In genomic region chr4:88158360-88159136, GRCh38 we compare ENCODE assay signal across 1 cellular context.
TF ChIP-seq lines count a peak whose summit lies in the region.

Gene ABCG2 (minus strand): TSS chr4:88158639. CDS start chr4:88139995, 18,644 bp downstream.

TF ChIP-seq in H1, 55 proteins besides CTCF, POLR2A, EP300 and RAD21:
- TF ChIP-seq CREB1 (IDR thresholded peaks at IDR 0.05) (no peak), CHD2 (IDR thresholded peaks at IDR 0.05; ENCODE audit: low read length) (no peak), ATF2 (IDR thresholded peaks at IDR 0.05; ENCODE audit: low read length) (no peak), BACH1 (IDR thresholded peaks at IDR 0.05; ENCODE audit: low read length) (no peak), SAP30 (IDR thresholded peaks at IDR 0.05; ENCODE audit: insufficient read depth, insufficient replicate concordance, low read length) (no peak), E2F6 (IDR thresholded peaks at IDR 0.05) (0 out of 2 replicates have a peak, but pooled peaks have one; percentile 58), CBX8 (IDR thresholded peaks at IDR 0.05; ENCODE audit: borderline replicate concordance, low read depth, low read length) (no peak), POU5F1 (IDR thresholded peaks at IDR 0.05; ENCODE audit: low read depth, low read length) (no peak), NRF1 (IDR thresholded peaks at IDR 0.05; ENCODE audit: low read depth, low read length) (no peak), SRF (IDR thresholded peaks at IDR 0.05; ENCODE audit: low read depth, low read length) (no peak), GTF2F1 (IDR thresholded peaks at IDR 0.05; ENCODE audit: borderline replicate concordance, low read depth, low read length) (no peak), SIN3A (conservative IDR thresholded peaks at IDR 0.05 in 1 of 2, IDR thresholded peaks at IDR 0.05 in 1 of 2; ENCODE audit: low read depth in 1 of 2, low read length in 2 of 2) (peak in 1 of 2 experiments; percentile 39; a peak in 1 of 4 replicates), RFX5 (IDR thresholded peaks at IDR 0.05; ENCODE audit: borderline replicate concordance, low read depth, low read length) (no peak), KDM4A (IDR thresholded peaks at IDR 0.05; ENCODE audit: low read depth, low read length, severe bottlenecking) (peak; percentile 72), RXRA (IDR thresholded peaks at IDR 0.05; ENCODE audit: insufficient read depth, low read depth, low read length) (no peak), CHD7 (IDR thresholded peaks at IDR 0.05; ENCODE audit: insufficient replicate concordance, low read length) (no peak), JUND (IDR thresholded peaks at IDR 0.05; ENCODE audit: low read length) (peak; percentile 92), TBP (IDR thresholded peaks at IDR 0.05; ENCODE audit: low read depth, low read length) (peak; percentile 27; the same call in 1 of the 2 replicates), BRCA1 (IDR thresholded peaks at IDR 0.05; ENCODE audit: low read depth, low read length) (no peak), PHF8 (conservative IDR thresholded peaks at IDR 0.05; ENCODE audit: low read depth, low read length) (peak; percentile 55; the same call in 1 of the 2 replicates), POLR2AphosphoS5 (IDR thresholded peaks at IDR 0.05; ENCODE audit: low read depth, low read length) (no peak), ASH2L (IDR thresholded peaks at IDR 0.05; ENCODE audit: low read length) (peak; percentile 79), SP4 (IDR thresholded peaks at IDR 0.05; ENCODE audit: low read length) (no peak), CTBP2 (IDR thresholded peaks at IDR 0.05; ENCODE audit: borderline replicate concordance, insufficient read depth, insufficient read length, low read length) (no peak), TAF1 (IDR thresholded peaks at IDR 0.05; ENCODE audit: low read depth, low read length) (0 out of 2 replicates have a peak, but pooled peaks have one; percentile 25), SP2 (IDR thresholded peaks at IDR 0.05; ENCODE audit: low read length) (no peak), EZH2 (IDR thresholded peaks at IDR 0.05; ENCODE audit: low read depth, low read length, severe bottlenecking) (no peak), RBBP5 (IDR thresholded peaks at IDR 0.05; ENCODE audit: borderline replicate concordance, low read depth, low read length) (peak; percentile 91; the same call in 1 of the 2 replicates), NANOG (IDR thresholded peaks at IDR 0.05; ENCODE audit: insufficient read depth, low read depth, low read length, poor library complexity, severe bottlenecking) (no peak), CEBPB (IDR thresholded peaks at IDR 0.05; ENCODE audit: low read depth, low read length) (no peak), HDAC2 (IDR thresholded peaks at IDR 0.05; ENCODE audit: borderline replicate concordance in 1 of 2, low read depth in 2 of 2, low read length in 2 of 2) (peak in 1 of 2 experiments; percentile 95; a peak in 2 of 4 replicates), GABPA (IDR thresholded peaks at IDR 0.05; ENCODE audit: borderline replicate concordance, insufficient read depth, low read length) (no peak), YY1 (IDR thresholded peaks at IDR 0.05; ENCODE audit: low read depth, low read length) (no peak), MAX (IDR thresholded peaks at IDR 0.05) (peak; percentile 90), KDM1A (IDR thresholded peaks at IDR 0.05; ENCODE audit: borderline replicate concordance, low read length) (peak; percentile 36; the same call in 1 of the 2 replicates), USF2 (IDR thresholded peaks at IDR 0.05; ENCODE audit: low read length) (peak; percentile 26; the same call in 1 of the 2 replicates), SIX5 (IDR thresholded peaks at IDR 0.05; ENCODE audit: low read depth, low read length) (no peak), SUZ12 (IDR thresholded peaks at IDR 0.05; ENCODE audit: low read length) (peak; percentile 41; the same call in 1 of the 2 replicates)
TF ChIP-seq in H1: peak in this region for 14.
